9 cellular contexts compared by ENCODE assay signal in genomic region chr19:6590458-6591319, GRCh38. TPM values are rescaled to one million over a fixed set of nuclear protein-coding genes. Genes with fewer than 3 reads are reported as not detected.
DNase-seq lines count a peak whose midpoint lies in the region; ATAC-seq and FAIRE-seq lines count a peak whose summit lies in the region.
"Had no signal": no experiment of that assay in that cellular context is flagged by ENCODE, and none has a peak within 500 bp of the region (broad histone marks: within the 10 kb centered on the region; RNA-seq: fewer than 3 reads in every experiment).

CD70 (minus strand) TSS chr19:6591150; CDS start chr19:6591002, 148 bp downstream.

- H3K4me3 ChIP-seq in CD4-positive, CD25-positive, alpha-beta regulatory T cell (ENCODE audit: low read depth, low read length), result peak within 1 kb of the TSS; percentile 61
- H3K4me3 ChIP-seq in esophagus (ENCODE audit: low read depth in 1 of 2, low read length in 2 of 2) (peak within 1 kb of the TSS; percentile 13 to 14), skin epidermis (peak within 1 kb of the TSS in 6 of 7 experiments; percentile 8 to 33 (median 19))

- intact Hi-C loops in posterior vena cava (cut with DNase I), result no loop called here

- H3K27me3 ChIP-seq in CD4-positive, CD25-positive, alpha-beta regulatory T cell (ENCODE audit: control insufficient read depth, insufficient read depth, low read length), result peaks cover 9% of the 10 kb centered on the region
- peaks cover 0 to 17% of the 10 kb centered on the region in 2 donors for H3K27me3 ChIP-seq in esophagus (ENCODE audit: control insufficient read depth in 1 of 2, insufficient read depth in 2 of 2, low read length in 2 of 2)

- H3K4me3 Mint-ChIP-seq in CD4-positive, CD25-positive, alpha-beta regulatory T cell, result peak within 1 kb of the TSS; percentile 86 to 94 (median 90)

- peak; percentile 65 to 70 for ATAC-seq in CD4-positive, CD25-positive, alpha-beta regulatory T cell (ENCODE audit: low read depth in 2 of 2)
- ATAC-seq in GM19463 (IDR thresholded peaks at IDR 0.05; ENCODE audit: unreplicated experiment), result peak; percentile 55
- no peak for ATAC-seq in HG03025 (IDR thresholded peaks at IDR 0.05; ENCODE audit: low FRiP score, unreplicated experiment)
- ATAC-seq: HCT116 had no signal

- FAIRE-seq in HTR-8/SVneo (lab: Jason Lieb, UNC), result peak; percentile 74

- H3K9me3 ChIP-seq in CD4-positive, CD25-positive, alpha-beta regulatory T cell (ENCODE audit: control insufficient read depth in 2 of 2, low read length in 2 of 2), result no peaks in the 10 kb centered on the region
- peaks cover 0 to 4% of the 10 kb centered on the region in 2 donors for H3K9me3 ChIP-seq in esophagus (ENCODE audit: control insufficient read depth in 2 of 2, insufficient read depth in 1 of 2, low read depth in 1 of 2, low read length in 1 of 2)

- H3K27ac Mint-ChIP-seq in CD4-positive, CD25-positive, alpha-beta regulatory T cell, result peak within 1 kb of the TSS in 2 of 3 donors; percentile 14 to 30

- no peaks in the 10 kb centered on the region for H3K36me3 Mint-ChIP-seq in CD4-positive, CD25-positive, alpha-beta regulatory T cell

- peaks cover 0 to 4% (median 0%) of the 10 kb centered on the region in 7 donors for H3K9me3 Mint-ChIP-seq in CD4-positive, CD25-positive, alpha-beta regulatory T cell

- peaks cover 55% of the 10 kb centered on the region for H3K4me1 ChIP-seq in CD4-positive, CD25-positive, alpha-beta regulatory T cell (ENCODE audit: control insufficient read depth, insufficient read depth, low read length, poor library complexity, severe bottlenecking)
- H3K4me1 ChIP-seq in esophagus (ENCODE audit: control insufficient read depth in 2 of 2, insufficient read depth in 2 of 2, low read length in 1 of 2), result peaks cover 0 to 9% of the 10 kb centered on the region in 2 donors

- peak; percentile 36 to 77 (median 41) for DNase-seq in CD4-positive, CD25-positive, alpha-beta regulatory T cell
- DNase-seq in HTR-8/SVneo (ENCODE audit: insufficient read length, low spot score) (peak; percentile 68), posterior vena cava (ENCODE audit: low spot score) (no peak)
- peak; percentile 37 for DNase-seq in activated CD4-positive, alpha-beta T cell treated with anti-CD3 and anti-CD28 coated beads, Interleukin-2, amount 50 U/mL, for 1 hour

- peaks cover 11 to 61% (median 33%) of the 10 kb centered on the region in 4 donors for H3K4me1 Mint-ChIP-seq in CD4-positive, CD25-positive, alpha-beta regulatory T cell

- WGBS in esophagus, 2 donors, result 1 to 2% methylated on average over 44 to 49 of the region's 49 CpGs

- H3K36me3 ChIP-seq in CD4-positive, CD25-positive, alpha-beta regulatory T cell (ENCODE audit: control insufficient read depth, insufficient read depth, low read length), result no peaks in the 10 kb centered on the region
- H3K36me3 ChIP-seq in esophagus (ENCODE audit: control insufficient read depth in 2 of 2, insufficient read depth in 2 of 2, low read length in 1 of 2), result no peaks in the 10 kb centered on the region

- H3K27ac ChIP-seq in CD4-positive, CD25-positive, alpha-beta regulatory T cell (ENCODE audit: insufficient read depth, low read length, poor library complexity, severe bottlenecking), result peak within 1 kb of the TSS; percentile 58
- H3K27ac ChIP-seq in esophagus (ENCODE audit: low read depth in 2 of 2, low read length in 1 of 2) (no peak within 1 kb of the TSS), skin epidermis (peak within 1 kb of the TSS in 8 of 21 experiments; percentile 1 to 69 (median 40))

- peaks cover 45% of the 10 kb centered on the region for H3K27me3 Mint-ChIP-seq in CD4-positive, CD25-positive, alpha-beta regulatory T cell

RNA-seq across cellular contexts. Expression of gene CD70, which starts in this region (rescaled TPM):
- 24.3 TPM for total RNA-seq in CD4-positive, CD25-positive, alpha-beta regulatory T cell
- 10 to 100 TPM; 10.0 to 27.2 (median 17.7) TPM for polyA plus RNA-seq in CD4-positive, CD25-positive, alpha-beta regulatory T cell
- polyA plus RNA-seq in esophagus, result under 1 TPM; 0.20 to 0.26 TPM
- total RNA-seq in posterior vena cava, result under 1 TPM in 1 of 2 donors, not detected in 1; 0.46 TPM

Comparison
In these comparisons a context has a peak if more than half of its experiments do, and no peak if none do; other contexts are left out.
1. RNA of gene CD70 (total RNA-seq): 24.3 TPM in CD4-positive, CD25-positive, alpha-beta regulatory T cell (single experiment); 0.46 TPM in posterior vena cava; every median in the first group is over 10 times any median in the second.
2. RNA of gene CD70 (polyA plus RNA-seq): 10.0 to 27.2 TPM in CD4-positive, CD25-positive, alpha-beta regulatory T cell; 0.20 to 0.26 TPM in esophagus; every median in the first group is over 4 times any median in the second.
3. Peak in every context shown above with its lines, with median percentiles within 50 percentile points of each other: H3K4me3 ChIP-seq.